28 cellular contexts compared by ENCODE assay signal in the genomic region with DNA sequence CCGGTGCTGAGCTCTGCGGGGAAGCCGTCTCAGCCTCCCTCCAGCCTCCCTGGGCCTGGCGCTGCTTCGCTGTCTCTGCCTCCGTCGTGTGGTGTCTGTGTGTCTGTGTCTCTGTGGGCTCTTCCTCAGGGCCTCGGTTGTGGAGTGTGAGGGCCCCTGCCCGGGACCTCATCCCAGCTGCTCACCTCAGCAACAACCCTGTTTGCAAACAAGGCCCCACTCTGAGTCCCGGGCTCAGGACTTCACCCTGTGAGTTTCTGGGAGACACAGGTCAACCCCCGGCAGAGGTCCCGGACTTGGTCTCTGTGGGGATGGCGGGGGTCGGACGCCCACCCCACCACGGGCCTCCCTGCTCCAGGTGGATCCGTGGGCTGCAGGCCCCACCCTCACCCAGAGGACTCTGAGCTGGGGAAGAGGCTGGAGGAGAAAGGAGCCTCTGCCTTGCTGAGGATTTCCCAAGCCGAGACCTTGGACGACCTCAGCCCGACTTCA.
"Had no signal": no experiment of that assay in that cellular context is flagged by ENCODE, and none has a peak within 500 bp of the region (broad histone marks: within the 10 kb centered on the region; RNA-seq: fewer than 3 reads in every experiment).

No MANE protein-coding gene starts in this region.

- H3K4me1 Mint-ChIP-seq: stimulated activated naive B cell treated with anti-CD40 and anti-IgM and Interleukin-4, amounts not matched to agents 10 μg/mL and 1 μg/mL and 100 μg/mL, for 72 hours; T-helper 17 cell had no signal

- ATAC-seq: activated CD4-positive, CD25-positive, alpha-beta regulatory T cell treated with anti-CD3 and anti-CD28 coated beads, Interleukin-2, amount 50 U/mL, for 24 hours; activated naive CD4-positive, alpha-beta T cell treated with anti-CD3 and anti-CD28 coated beads, Interleukin-2, amount 50 U/mL, for 72 hours; activated T-cell treated with anti-CD3 and anti-CD28 coated beads, Interleukin-2, amount 50 U/mL, for 72 hours; gastrocnemius medialis; left colon; lower lobe of right lung; mucosa of descending colon; pancreas; psoas muscle; stimulated activated naive B cell treated with anti-CD40 and anti-IgM and Interleukin-4, amounts not matched to agents 10 μg/mL and 1 μg/mL and 100 μg/mL, for 72 hours; T-helper 17 cell had no signal

- H3K27ac Mint-ChIP-seq: activated CD4-positive, alpha-beta memory T cell treated with anti-CD3 and anti-CD28 coated beads for 36 hours; activated naive CD4-positive, alpha-beta T cell treated with anti-CD3 and anti-CD28 coated beads, Interleukin-2, amount 50 U/mL, for 72 hours; activated T-cell treated with anti-CD3 and anti-CD28 coated beads, Interleukin-2, amount 50 U/mL, for 72 hours; nephron progenitor cell; stimulated activated naive B cell treated with anti-CD40 and anti-IgM and Interleukin-4, amounts not matched to agents 10 μg/mL and 1 μg/mL and 100 μg/mL, for 72 hours; T-helper 17 cell had no signal

- H3K27me3 Mint-ChIP-seq: activated CD4-positive, alpha-beta memory T cell treated with anti-CD3 and anti-CD28 coated beads for 36 hours; stimulated activated naive B cell treated with anti-CD40 and anti-IgM and Interleukin-4, amounts not matched to agents 10 μg/mL and 1 μg/mL and 100 μg/mL, for 72 hours; T-helper 17 cell had no signal

- H3K9me3 Mint-ChIP-seq: activated CD4-positive, alpha-beta memory T cell treated with anti-CD3 and anti-CD28 coated beads for 36 hours; activated naive CD4-positive, alpha-beta T cell treated with anti-CD3 and anti-CD28 coated beads, Interleukin-2, amount 50 U/mL, for 72 hours; activated T-cell treated with anti-CD3 and anti-CD28 coated beads, Interleukin-2, amount 50 U/mL, for 72 hours; stimulated activated naive B cell treated with anti-CD40 and anti-IgM and Interleukin-4, amounts not matched to agents 10 μg/mL and 1 μg/mL and 100 μg/mL, for 72 hours had no signal

- H3K4me3 Mint-ChIP-seq: activated CD4-positive, alpha-beta memory T cell treated with anti-CD3 and anti-CD28 coated beads for 36 hours; activated T-cell treated with anti-CD3 and anti-CD28 coated beads, Interleukin-2, amount 50 U/mL, for 72 hours; nephron progenitor cell; stimulated activated naive B cell treated with anti-CD40 and anti-IgM and Interleukin-4, amounts not matched to agents 10 μg/mL and 1 μg/mL and 100 μg/mL, for 72 hours; T-helper 17 cell had no signal

- DNase-seq: activated CD4-positive, alpha-beta memory T cell treated with anti-CD3 and anti-CD28 coated beads for 36 hours; activated CD4-positive, alpha-beta T cell treated with anti-CD3 and anti-CD28 coated beads for 48 hours; activated CD8-positive, alpha-beta memory T cell treated with anti-CD3 and anti-CD28 coated beads, Interleukin-2, amount 50 U/mL, for 4 hours; activated naive CD4-positive, alpha-beta T cell; activated T-cell treated with anti-CD3 and anti-CD28 coated beads, Interleukin-2, amount 50 U/mL, for 72 hours; colonic mucosa; effector memory CD4-positive, alpha-beta T cell; erythroblast; gastrocnemius medialis; glutamatergic neuron; left colon; lower lobe of right lung; mesenchymal stem cell; nephron progenitor cell; psoas muscle; stimulated activated CD4-positive, alpha-beta T cell treated with anti-CD3 and anti-CD28 coated beads, Interleukin-15, amount 100 ng/mL, for 24 hours; stimulated activated CD4-positive, alpha-beta T cell treated with anti-CD3 and anti-CD28 coated beads, Interleukin-2, amount 100 ng/mL, for 24 hours; stimulated activated naive B cell treated with anti-CD40 and anti-IgM and Interleukin-4, amounts not matched to agents 10 μg/mL and 1 μg/mL and 100 μg/mL, for 72 hours; SW 1271; T-helper 17 cell; T1000; testis; transverse colon; WERI-Rb-1 had no signal
